31 cellular contexts compared by ENCODE assay signal in genomic region chr7:22417841-22418240, GRCh38.
"Had no signal": no experiment of that assay in that cellular context is flagged by ENCODE, and none has a peak within 500 bp of the region (broad histone marks: within the 10 kb centered on the region; RNA-seq: fewer than 3 reads in every experiment).

No MANE protein-coding gene starts in this region.

- H3K9me3 Mint-ChIP-seq: activated CD4-positive, alpha-beta memory T cell treated with anti-CD3 and anti-CD28 coated beads for 36 hours; activated CD4-positive, alpha-beta T cell treated with anti-CD3 and anti-CD28 coated beads, Interleukin-2, amount 10 ng/mL, durations not matched to agents 24 days and 14 days; activated naive CD4-positive, alpha-beta T cell treated with anti-CD3 and anti-CD28 coated beads, Interleukin-2, amount 10 ng/mL, durations not matched to agents 7 days and 5 days; activated naive CD4-positive, alpha-beta T cell treated with anti-CD3 and anti-CD28 coated beads, Interleukin-2, amount 50 U/mL, for 72 hours; activated naive CD8-positive, alpha-beta T cell treated with anti-CD3 and anti-CD28 coated beads, Interleukin-2, amount 10 ng/mL, durations not matched to agents 7 days and 5 days; activated T-helper 1 cell treated with anti-CD3 and anti-CD28 coated beads, Interleukin-12 subunit alpha, Interleukin-12 subunit beta, Interleukin-2, Interleukin-4 antibody, amounts not matched to agents 30 ng/mL and 10 ng/mL and 1 ng/mL, durations not matched to agents 14 hours and 24 hours and 36 hours; brain; endodermal cell; T-helper 2 cell treated with Interferon-gamma antibody and Interleukin-4, amounts not matched to agents 5 μg/mL and 100 μg/mL, for 36 hours had no signal

- H3K27ac Mint-ChIP-seq: activated CD4-positive, alpha-beta memory T cell treated with anti-CD3 and anti-CD28 coated beads for 36 hours; activated CD4-positive, alpha-beta T cell treated with anti-CD3 and anti-CD28 coated beads for 36 hours; activated CD4-positive, alpha-beta T cell treated with anti-CD3 and anti-CD28 coated beads, Interleukin-2, amount 10 ng/mL, durations not matched to agents 24 days and 14 days; activated CD8-positive, alpha-beta memory T cell treated with anti-CD3 and anti-CD28 coated beads, Interleukin-2, amount 10 ng/mL, durations not matched to agents 7 days and 5 days; activated CD8-positive, alpha-beta T cell treated with anti-CD3 and anti-CD28 coated beads, Interleukin-2, amount 10 ng/mL, durations not matched to agents 7 days and 5 days; activated naive CD4-positive, alpha-beta T cell treated with anti-CD3 and anti-CD28 coated beads, Interleukin-2, amount 10 ng/mL, durations not matched to agents 7 days and 5 days; activated naive CD4-positive, alpha-beta T cell treated with anti-CD3 and anti-CD28 coated beads, Interleukin-2, amount 50 U/mL, for 72 hours; activated naive CD8-positive, alpha-beta T cell treated with anti-CD3 and anti-CD28 coated beads, Interleukin-2, amount 10 ng/mL, durations not matched to agents 7 days and 5 days; activated T-helper 1 cell treated with anti-CD3 and anti-CD28 coated beads, Interleukin-12 subunit alpha, Interleukin-12 subunit beta, Interleukin-2, Interleukin-4 antibody, amounts not matched to agents 30 ng/mL and 10 ng/mL and 1 ng/mL, durations not matched to agents 14 hours and 24 hours and 36 hours; brain; endodermal cell; T-helper 17 cell; T-helper 2 cell treated with Interferon-gamma antibody and Interleukin-4, amounts not matched to agents 5 μg/mL and 100 μg/mL, for 36 hours had no signal

- H3K27ac ChIP-seq: ascending aorta, breast epithelium, cardiac muscle cell, colonic mucosa, epithelial cell of prostate had no signal

- ATAC-seq: activated CD4-positive, alpha-beta T cell treated with anti-CD3 and anti-CD28 coated beads for 36 hours; activated CD8-positive, alpha-beta memory T cell treated with anti-CD3 and anti-CD28 coated beads, Interleukin-2, amount 10 ng/mL, durations not matched to agents 7 days and 5 days; activated CD8-positive, alpha-beta T cell treated with anti-CD3 and anti-CD28 coated beads, Interleukin-2, amount 10 ng/mL, durations not matched to agents 7 days and 5 days; activated naive CD4-positive, alpha-beta T cell treated with anti-CD3 and anti-CD28 coated beads, Interleukin-2, amount 50 U/mL, for 72 hours; T-helper 17 cell had no signal

- H3K4me3 ChIP-seq: ascending aorta, breast epithelium, cardiac muscle cell, colonic mucosa, dorsolateral prefrontal cortex had no signal

- H3K36me3 ChIP-seq: ascending aorta, breast epithelium, cardiac muscle cell, colonic mucosa had no signal

- DNase-seq: activated CD4-positive, alpha-beta memory T cell treated with anti-CD3 and anti-CD28 coated beads for 36 hours; activated CD4-positive, alpha-beta T cell treated with anti-CD3 and anti-CD28 coated beads for 36 hours; activated CD4-positive, alpha-beta T cell treated with anti-CD3 and anti-CD28 coated beads, Interleukin-2, amount 10 ng/mL, durations not matched to agents 24 days and 14 days; activated CD4-positive, CD25-positive, alpha-beta regulatory T cell; activated CD4-positive, CD25-positive, alpha-beta regulatory T cell treated with anti-CD3 and anti-CD28 coated beads, Interleukin-2, amount 50 U/mL, for 72 hours; activated CD8-positive, alpha-beta memory T cell treated with anti-CD3 and anti-CD28 coated beads, Interleukin-2, amount 10 ng/mL, durations not matched to agents 7 days and 5 days; activated CD8-positive, alpha-beta memory T cell treated with anti-CD3 and anti-CD28 coated beads, Interleukin-2, amount 50 U/mL, for 4 hours; activated CD8-positive, alpha-beta T cell treated with anti-CD3 and anti-CD28 coated beads, Interleukin-2, amount 10 ng/mL, durations not matched to agents 7 days and 5 days; activated gamma-delta T cell; activated naive CD4-positive, alpha-beta T cell; activated naive CD4-positive, alpha-beta T cell treated with anti-CD3 and anti-CD28 coated beads, Interleukin-2, amount 10 ng/mL, durations not matched to agents 7 days and 5 days; activated naive CD8-positive, alpha-beta T cell treated with anti-CD3 and anti-CD28 coated beads, Interleukin-2, amount 10 ng/mL, durations not matched to agents 7 days and 5 days; activated T-cell treated with anti-CD3 and anti-CD28 coated beads, Interleukin-2, amount 50 U/mL, for 1 hour; activated T-cell treated with anti-CD3 and anti-CD28 coated beads, Interleukin-2, amount 50 U/mL, for 48 hours; central memory CD4-positive, alpha-beta T cell; cerebellar nuclear complex; colonic mucosa; dorsolateral prefrontal cortex; effector memory CD4-positive, alpha-beta T cell; endodermal cell; T-helper 1 cell; T-helper 17 cell; T1000 had no signal

- H3K27me3 ChIP-seq: ascending aorta, breast epithelium, cardiac muscle cell, colonic mucosa, dorsolateral prefrontal cortex had no signal

- H3K4me1 Mint-ChIP-seq: activated CD4-positive, alpha-beta T cell treated with anti-CD3 and anti-CD28 coated beads for 36 hours; activated CD4-positive, alpha-beta T cell treated with anti-CD3 and anti-CD28 coated beads, Interleukin-2, amount 10 ng/mL, durations not matched to agents 24 days and 14 days; activated CD8-positive, alpha-beta memory T cell treated with anti-CD3 and anti-CD28 coated beads, Interleukin-2, amount 10 ng/mL, durations not matched to agents 7 days and 5 days; activated naive CD4-positive, alpha-beta T cell treated with anti-CD3 and anti-CD28 coated beads, Interleukin-2, amount 10 ng/mL, durations not matched to agents 7 days and 5 days; activated naive CD8-positive, alpha-beta T cell treated with anti-CD3 and anti-CD28 coated beads, Interleukin-2, amount 10 ng/mL, durations not matched to agents 7 days and 5 days; T-helper 17 cell had no signal

- H3K36me3 Mint-ChIP-seq: activated CD4-positive, alpha-beta memory T cell treated with anti-CD3 and anti-CD28 coated beads for 36 hours; activated CD8-positive, alpha-beta memory T cell treated with anti-CD3 and anti-CD28 coated beads, Interleukin-2, amount 10 ng/mL, durations not matched to agents 7 days and 5 days; activated naive CD4-positive, alpha-beta T cell treated with anti-CD3 and anti-CD28 coated beads, Interleukin-2, amount 10 ng/mL, durations not matched to agents 7 days and 5 days; activated naive CD4-positive, alpha-beta T cell treated with anti-CD3 and anti-CD28 coated beads, Interleukin-2, amount 50 U/mL, for 72 hours; activated naive CD8-positive, alpha-beta T cell treated with anti-CD3 and anti-CD28 coated beads, Interleukin-2, amount 10 ng/mL, durations not matched to agents 7 days and 5 days; brain had no signal

- H3K4me3 Mint-ChIP-seq: activated CD4-positive, alpha-beta memory T cell treated with anti-CD3 and anti-CD28 coated beads for 36 hours; activated CD4-positive, alpha-beta T cell treated with anti-CD3 and anti-CD28 coated beads for 36 hours; activated CD4-positive, alpha-beta T cell treated with anti-CD3 and anti-CD28 coated beads, Interleukin-2, amount 10 ng/mL, durations not matched to agents 24 days and 14 days; activated CD8-positive, alpha-beta memory T cell treated with anti-CD3 and anti-CD28 coated beads, Interleukin-2, amount 10 ng/mL, durations not matched to agents 7 days and 5 days; activated CD8-positive, alpha-beta T cell treated with anti-CD3 and anti-CD28 coated beads, Interleukin-2, amount 10 ng/mL, durations not matched to agents 7 days and 5 days; activated naive CD4-positive, alpha-beta T cell treated with anti-CD3 and anti-CD28 coated beads, Interleukin-2, amount 10 ng/mL, durations not matched to agents 7 days and 5 days; activated naive CD8-positive, alpha-beta T cell treated with anti-CD3 and anti-CD28 coated beads, Interleukin-2, amount 10 ng/mL, durations not matched to agents 7 days and 5 days; activated T-helper 1 cell treated with anti-CD3 and anti-CD28 coated beads, Interleukin-12 subunit alpha, Interleukin-12 subunit beta, Interleukin-2, Interleukin-4 antibody, amounts not matched to agents 30 ng/mL and 10 ng/mL and 1 ng/mL, durations not matched to agents 14 hours and 24 hours and 36 hours; brain; endodermal cell; T-helper 17 cell; T-helper 2 cell treated with Interferon-gamma antibody and Interleukin-4, amounts not matched to agents 5 μg/mL and 100 μg/mL, for 36 hours had no signal

- H3K4me1 ChIP-seq: ascending aorta, breast epithelium, colonic mucosa had no signal

- H3K27me3 Mint-ChIP-seq: activated CD4-positive, alpha-beta memory T cell treated with anti-CD3 and anti-CD28 coated beads for 36 hours had no signal

- H3K9me3 ChIP-seq: ascending aorta, breast epithelium, colonic mucosa had no signal
